In the genomic region with DNA sequence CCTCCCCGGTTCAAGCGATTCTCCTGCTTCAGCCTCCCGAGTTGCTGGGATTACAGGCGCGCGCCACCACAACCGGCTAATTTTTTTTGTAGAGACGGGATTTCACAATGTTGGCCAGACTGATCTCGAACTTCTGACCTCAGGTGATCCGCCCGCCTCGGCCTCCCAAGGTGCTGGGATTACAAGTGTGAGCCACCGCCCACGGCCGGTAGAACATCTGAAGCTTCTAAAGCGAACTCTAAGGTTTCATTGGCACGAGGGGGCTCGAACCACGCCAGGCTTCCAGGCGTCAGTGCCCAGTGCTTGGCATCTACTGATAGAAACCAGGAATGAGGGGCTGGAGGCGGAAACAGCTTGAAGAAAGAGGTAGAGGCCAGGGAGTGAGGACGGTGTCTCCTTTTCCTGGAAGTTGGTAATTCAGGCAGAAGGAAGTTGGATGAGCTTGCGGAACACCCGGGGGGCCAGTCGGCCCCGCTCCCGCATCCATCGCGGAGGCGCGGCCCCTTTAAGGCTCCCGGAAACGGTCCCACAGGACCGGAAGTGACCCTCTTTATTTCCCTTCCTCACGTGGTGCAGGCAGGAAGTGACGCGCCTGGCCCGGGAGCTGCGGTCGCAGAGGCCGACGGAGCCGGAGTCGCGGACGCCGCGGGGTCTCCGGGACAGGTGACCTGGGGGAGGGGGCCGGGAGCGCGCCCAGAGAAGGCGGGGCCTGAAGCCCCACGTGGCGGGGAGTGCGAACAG, we compare ENCODE assay signal across 1 cellular context.
A peak's percentile ranks its signal among the peaks of the same experiment; 100 is the strongest.
TF ChIP-seq lines count a peak whose summit lies in the region.

TSS of gene CCDC9 (plus strand) at position 579 of the 741 bp plus-strand sequence. CDS start 1,876 bp downstream, outside the sequence.

TF ChIP-seq in H1, 55 proteins besides CTCF, POLR2A, EP300 and RAD21:
- TF ChIP-seq POU5F1 (IDR thresholded peaks at IDR 0.05; ENCODE audit: low read depth, low read length) (no peak), PHF8 (conservative IDR thresholded peaks at IDR 0.05; ENCODE audit: low read depth, low read length) (peak; percentile 80), EZH2 (IDR thresholded peaks at IDR 0.05; ENCODE audit: low read depth, low read length, severe bottlenecking) (no peak), CREB1 (IDR thresholded peaks at IDR 0.05) (peak; percentile 96), TEAD4 (IDR thresholded peaks at IDR 0.05; ENCODE audit: low read depth, low read length) (no peak), CHD2 (IDR thresholded peaks at IDR 0.05; ENCODE audit: low read length) (0 out of 2 replicates have a peak, but pooled peaks have one; percentile 20), KDM4A (IDR thresholded peaks at IDR 0.05; ENCODE audit: low read depth, low read length, severe bottlenecking) (peak; percentile 74), BCL11A (IDR thresholded peaks at IDR 0.05; ENCODE audit: low read depth in 2 of 2, low read length in 2 of 2) (no peak), SIN3A (conservative IDR thresholded peaks at IDR 0.05 in 1 of 2, IDR thresholded peaks at IDR 0.05 in 1 of 2; ENCODE audit: low read depth in 1 of 2, low read length in 2 of 2) (peak; percentile 22 to 68; a peak in 2 of 4 replicates), TCF12 (IDR thresholded peaks at IDR 0.05; ENCODE audit: low read depth, low read length) (0 out of 2 replicates have a peak, but pooled peaks have one; percentile 51), JUND (IDR thresholded peaks at IDR 0.05; ENCODE audit: low read length) (no peak), POLR2AphosphoS5 (IDR thresholded peaks at IDR 0.05; ENCODE audit: low read depth, low read length) (peak; percentile 53), HDAC2 (IDR thresholded peaks at IDR 0.05; ENCODE audit: borderline replicate concordance in 1 of 2, low read depth in 2 of 2, low read length in 2 of 2) (no peak), CHD1 (IDR thresholded peaks at IDR 0.05; ENCODE audit: low read depth, low read length) (no peak), TBP (IDR thresholded peaks at IDR 0.05; ENCODE audit: low read depth, low read length) (peak; percentile 82), CBX5 (IDR thresholded peaks at IDR 0.05; ENCODE audit: low read depth, low read length) (no peak), MAX (IDR thresholded peaks at IDR 0.05) (peak; percentile 88), EGR1 (IDR thresholded peaks at IDR 0.05; ENCODE audit: borderline replicate concordance, low read depth, low read length) (peak; percentile 85), KDM5A (IDR thresholded peaks at IDR 0.05; ENCODE audit: low read length) (no peak), GABPA (IDR thresholded peaks at IDR 0.05; ENCODE audit: borderline replicate concordance, insufficient read depth, low read length) (peak; percentile 94), CBX8 (IDR thresholded peaks at IDR 0.05; ENCODE audit: borderline replicate concordance, low read depth, low read length) (no peak), CTBP2 (IDR thresholded peaks at IDR 0.05; ENCODE audit: borderline replicate concordance, insufficient read depth, insufficient read length, low read length) (no peak), SUZ12 (IDR thresholded peaks at IDR 0.05; ENCODE audit: low read length) (no peak), TAF1 (IDR thresholded peaks at IDR 0.05; ENCODE audit: low read depth, low read length) (peak; percentile 66; the same call in 1 of the 2 replicates)
- TF ChIP-seq, protein P1, sequence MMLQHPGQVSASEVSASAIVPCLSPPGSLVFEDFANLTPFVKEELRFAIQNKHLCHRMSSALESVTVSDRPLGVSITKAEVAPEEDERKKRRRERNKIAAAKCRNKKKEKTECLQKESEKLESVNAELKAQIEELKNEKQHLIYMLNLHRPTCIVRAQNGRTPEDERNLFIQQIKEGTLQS (IDR thresholded peaks at IDR 0.05; ENCODE audit: insufficient read depth, low read depth, low read length), result peak; percentile 86
- TF ChIP-seq, protein P2, sequence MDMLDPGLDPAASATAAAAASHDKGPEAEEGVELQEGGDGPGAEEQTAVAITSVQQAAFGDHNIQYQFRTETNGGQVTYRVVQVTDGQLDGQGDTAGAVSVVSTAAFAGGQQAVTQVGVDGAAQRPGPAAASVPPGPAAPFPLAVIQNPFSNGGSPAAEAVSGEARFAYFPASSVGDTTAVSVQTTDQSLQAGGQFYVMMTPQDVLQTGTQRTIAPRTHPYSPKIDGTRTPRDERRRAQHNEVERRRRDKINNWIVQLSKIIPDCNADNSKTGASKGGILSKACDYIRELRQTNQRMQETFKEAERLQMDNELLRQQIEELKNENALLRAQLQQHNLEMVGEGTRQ (IDR thresholded peaks at IDR 0.05; ENCODE audit: low read length), result peak; percentile 96
